8 cellular contexts compared by ENCODE assay signal in the genomic region with DNA sequence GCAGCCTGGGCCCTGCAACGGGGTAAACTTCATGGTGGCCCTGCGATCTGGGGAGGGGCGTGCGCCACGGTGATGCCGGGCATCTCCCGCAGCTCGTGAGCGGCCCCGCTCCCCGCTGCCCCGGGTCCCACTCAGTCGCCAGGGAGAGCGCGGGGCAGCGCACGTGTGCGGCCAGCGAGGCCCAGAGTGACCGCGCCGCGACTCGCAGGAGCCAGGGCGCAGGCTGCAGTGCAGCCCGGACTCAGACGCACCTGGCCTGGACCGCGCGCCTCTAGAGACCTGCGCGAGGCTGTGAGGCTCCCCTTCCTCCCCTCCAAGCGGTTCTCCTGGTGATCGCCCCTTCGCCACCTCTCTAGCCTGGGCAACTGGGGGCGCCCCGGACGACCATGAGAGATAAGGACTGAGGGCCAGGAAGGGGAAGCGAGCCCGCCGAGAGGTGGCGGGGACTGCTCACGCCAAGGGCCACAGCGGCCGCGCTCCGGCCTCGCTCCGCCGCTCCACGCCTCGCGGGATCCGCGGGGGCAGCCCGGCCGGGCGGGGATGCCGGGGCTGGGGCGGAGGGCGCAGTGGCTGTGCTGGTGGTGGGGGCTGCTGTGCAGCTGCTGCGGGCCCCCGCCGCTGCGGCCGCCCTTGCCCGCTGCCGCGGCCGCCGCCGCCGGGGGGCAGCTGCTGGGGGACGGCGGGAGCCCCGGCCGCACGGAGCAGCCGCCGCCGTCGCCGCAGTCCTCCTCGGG. TPM values are rescaled to one million over a fixed set of nuclear protein-coding genes. Genes with fewer than 3 reads are reported as not detected.
A peak's percentile ranks its signal among the peaks of the same experiment; 100 is the strongest.
DNase-seq lines count a peak whose midpoint lies in the region; ATAC-seq, FAIRE-seq and TF ChIP-seq lines count a peak whose summit lies in the region.

No MANE protein-coding gene starts in this region.

- no peaks in the 10 kb centered on the region for H3K9me3 Mint-ChIP-seq in activated naive CD4-positive, alpha-beta T cell treated with anti-CD3 and anti-CD28 coated beads, Interleukin-2, amount 50 U/mL, for 72 hours

- CTCF ChIA-PET in A673 (lab: Charles Lee): interaction anchor here (0.9 kb wide), 1 partner anchor 280 kb away, joined by 3 read pairs; no protein-coding TSS in a partner anchor

- no peak for TF ChIP-seq CTCF in A673 (conservative IDR thresholded peaks at IDR 0.05; ENCODE audit: low read depth, low read length)

- H3K27me3 ChIP-seq in A673 (replicated peaks; ENCODE audit: insufficient read depth, low read depth, low read length, poor library complexity) (peaks cover 45% of the 10 kb centered on the region), iPS-18a (ENCODE audit: control insufficient read depth, insufficient read depth, low read length) (peaks cover 90% of the 10 kb centered on the region)

- H3K4me3 ChIP-seq in A673 (ENCODE audit: low read depth, low read length, poor library complexity, severe bottlenecking) (peak overlapping the region; percentile 48), iPS-18a (ENCODE audit: low read length) (peak overlapping the region; percentile 58)

- peaks cover 11% of the 10 kb centered on the region for H3K4me1 ChIP-seq in A673 (ENCODE audit: insufficient read depth, low read length, poor library complexity, severe bottlenecking)
- H3K4me1 ChIP-seq in iPS-18a (ENCODE audit: control insufficient read depth, low read depth, low read length): peaks cover 20% of the 10 kb centered on the region

- intact Hi-C loops in A673 (cut with micrococcal nuclease; ENCODE audit: unreplicated experiment): loop anchor here (10.0 kb wide), 1 partner anchor 168 kb away; no protein-coding TSS in a partner anchor

- H3K9me3 ChIP-seq in A673 (ENCODE audit: low read depth, low read length, poor library complexity, severe bottlenecking) (no peaks in the 10 kb centered on the region), iPS-18a (ENCODE audit: control insufficient read depth, low read depth, low read length) (no peaks in the 10 kb centered on the region)

- peak; percentile 23 for ATAC-seq in HG03520 (IDR thresholded peaks at IDR 0.05; ENCODE audit: unreplicated experiment)
- peak; percentile 21 to 34 for ATAC-seq in activated naive CD4-positive, alpha-beta T cell treated with anti-CD3 and anti-CD28 coated beads, Interleukin-2, amount 50 U/mL, for 72 hours
- peak; percentile 29 for ATAC-seq in stimulated activated naive CD8-positive, alpha-beta T cell treated with anti-CD3 and anti-CD28 coated beads, Interleukin-15, Interleukin-2, amounts not matched to agents 100 U/mL and 50 U/mL, for 24 hours
- ATAC-seq in GM21825 (IDR thresholded peaks at IDR 0.05; ENCODE audit: unreplicated experiment): no peak

- H3K27ac ChIP-seq in A673 (ENCODE audit: low read depth, low read length, poor library complexity, severe bottlenecking): no peak overlapping the region
- no peak overlapping the region for H3K27ac ChIP-seq in iPS-18a (ENCODE audit: low read length)

- POLR2A ChIA-PET in A673 (lab: Charles Lee; ENCODE audit: low non-redundant PET): no interaction called here

- no peak overlapping the region for H3K27ac Mint-ChIP-seq in activated naive CD4-positive, alpha-beta T cell treated with anti-CD3 and anti-CD28 coated beads, Interleukin-2, amount 50 U/mL, for 72 hours

- no peak for FAIRE-seq in GM12892 (lab: Jason Lieb, UNC)

- BruUV-seq in A673 (replicated peaks; lab: Mats Ljungman, UMichigan): no TSS peak

- TF ChIP-seq POLR2A in GM12892 (IDR thresholded peaks at IDR 0.05; ENCODE audit: low read depth, low read length): no peak

- DNase-seq in A673 (ENCODE audit: low spot score) (no peak), GM12892 (ENCODE audit: insufficient read length) (peak; percentile 42), T1000 (lab: John Stamatoyannopoulos, UW) (no peak)
- no peak for DNase-seq in activated naive CD4-positive, alpha-beta T cell treated with anti-CD3 and anti-CD28 coated beads, Interleukin-2, amount 50 U/mL, for 72 hours (ENCODE audit: low spot score in 2 of 2)
- peak; percentile 7 for DNase-seq in stimulated activated naive CD8-positive, alpha-beta T cell treated with anti-CD3 and anti-CD28 coated beads, Interleukin-15, Interleukin-2, amounts not matched to agents 100 U/mL and 50 U/mL, for 24 hours

- H3K36me3 Mint-ChIP-seq in activated naive CD4-positive, alpha-beta T cell treated with anti-CD3 and anti-CD28 coated beads, Interleukin-2, amount 50 U/mL, for 72 hours: peaks cover 0 to 5% of the 10 kb centered on the region in 2 donors

- H3K36me3 ChIP-seq in A673 (ENCODE audit: insufficient read depth, low read length, poor library complexity, severe bottlenecking): no peaks in the 10 kb centered on the region
- no peaks in the 10 kb centered on the region for H3K36me3 ChIP-seq in iPS-18a (ENCODE audit: control insufficient read depth, low read depth, low read length)

- H3K9ac ChIP-seq in iPS-18a (ENCODE audit: low read length): no peak overlapping the region

RNA-seq across cellular contexts. Expression of gene BMP6, which starts 0.7 kb away (rescaled TPM):
- 1.7 and 1.9 TPM in 2 replicates for total RNA-seq in A673 (2021)
- polyA plus RNA-seq in GM12892 (2012; ENCODE audit: missing spikeins): 0.21 TPM
- total RNA-seq in activated naive CD4-positive, alpha-beta T cell treated with anti-CD3 and anti-CD28 coated beads, Interleukin-2, amount 50 U/mL, for 72 hours: not detected

Comparison
In these comparisons a context has a peak if more than half of its experiments do, and no peak if none do; other contexts are left out.
1. DNase-seq: peak in GM12892 (single experiment) and stimulated activated naive CD8-positive, alpha-beta T cell treated with anti-CD3 and anti-CD28 coated beads, Interleukin-15, Interleukin-2, amounts not matched to agents 100 U/mL and 50 U/mL, for 24 hours (single experiment); none in A673 (single experiment), activated naive CD4-positive, alpha-beta T cell treated with anti-CD3 and anti-CD28 coated beads, Interleukin-2, amount 50 U/mL, for 72 hours (0 of 2) and T1000 (single experiment).